Comparison of ENCODE assay signal across 16 cellular contexts in the genomic region with DNA sequence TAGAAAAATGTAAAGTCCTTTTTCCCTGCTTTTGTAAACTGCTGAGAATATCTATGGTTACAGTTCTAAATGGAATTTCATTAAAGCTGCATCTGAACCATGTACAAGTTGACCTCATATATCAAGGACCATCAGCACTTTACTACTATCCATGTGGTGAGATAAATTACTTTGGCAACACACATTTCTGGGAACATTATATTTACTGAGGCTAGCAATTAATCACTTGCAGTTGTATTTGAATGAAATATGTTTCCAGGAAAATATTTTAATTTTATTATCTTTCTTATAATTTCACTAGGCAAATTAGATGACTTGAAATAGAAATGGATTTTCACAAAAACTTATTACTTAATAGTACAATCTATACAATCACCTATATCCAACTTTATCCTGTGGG.
DNase-seq lines count a peak whose midpoint lies in the region; TF ChIP-seq lines count a peak whose summit lies in the region.
"Had no signal": no experiment of that assay in that cellular context is flagged by ENCODE, and none has a peak within 500 bp of the region (broad histone marks: within the 10 kb centered on the region; RNA-seq: fewer than 3 reads in every experiment).

No MANE protein-coding gene starts in this region.

- peak; percentile 12 for DNase-seq in NCI-H446 treated with DMSO at 0.1 percent for 48 hours (lab: John Stamatoyannopoulos, UW)
- no peak for DNase-seq in NCI-H446 (lab: John Stamatoyannopoulos, UW)
- DNase-seq in amniotic epithelial cell (ENCODE audit: low read depth) = peak; percentile 68
- peak; percentile 11 for DNase-seq in fibroblast of villous mesenchyme (ENCODE audit: low read depth)
- no peak for DNase-seq in AG20443 (ENCODE audit: low spot score)
- no peak for DNase-seq in caudate nucleus (lab: John Stamatoyannopoulos, UW)
- DNase-seq in activated CD8-positive, alpha-beta memory T cell treated with anti-CD3 and anti-CD28 coated beads, Interleukin-2, amount 50 U/mL, for 4 hours = no peak
- DNase-seq in GM10266 (ENCODE audit: extremely low spot score) = no peak
- DNase-seq: Calu3; CD4-positive, CD25-positive, alpha-beta regulatory T cell; DMS79; EL; GOT3 had no signal

- H3K27ac ChIP-seq in caudate nucleus (ENCODE audit: low read depth, low read length) = no peak overlapping the region
- H3K27ac ChIP-seq: 22Rv1; BLaER1 treated with 17β-estradiol and CSF1 and Interleukin-3, amounts not matched to agents 10 nM and 100 nM had no signal

- TF ChIP-seq CTCF in fibroblast of villous mesenchyme (IDR thresholded peaks at IDR 0.05; ENCODE audit: insufficient read depth, low read depth, low read length) (no peak), GM10266 (IDR thresholded peaks at IDR 0.05; ENCODE audit: control insufficient read depth, insufficient read depth, low read depth, missing control alignments) (no peak)

- H3K4me3 ChIP-seq in fibroblast of villous mesenchyme (ENCODE audit: low read depth, low read length) = no peak overlapping the region
- H3K4me3 ChIP-seq: BLaER1 treated with 17β-estradiol and CSF1 and Interleukin-3, amounts not matched to agents 10 nM and 100 nM; HAP-1 had no signal

Comparison
In these comparisons a context has a peak if more than half of its experiments do, and no peak if none do; other contexts are left out.
1. DNase-seq: peak in NCI-H446 treated with DMSO at 0.1 percent for 48 hours (single experiment), amniotic epithelial cell (single experiment) and fibroblast of villous mesenchyme (single experiment); none in NCI-H446 (0 of 2), AG20443 (single experiment), caudate nucleus (0 of 61), activated CD8-positive, alpha-beta memory T cell treated with anti-CD3 and anti-CD28 coated beads, Interleukin-2, amount 50 U/mL, for 4 hours (single experiment) and GM10266 (single experiment).